Comparison of ENCODE assay signal across 7 cellular contexts in genomic region chr16:31695667-31696066, GRCh38.
DNase-seq lines count a peak whose midpoint lies in the region; ATAC-seq and TF ChIP-seq lines count a peak whose summit lies in the region.

No MANE protein-coding gene starts in this region.

- CTCF ChIA-PET in HEK293T (lab: Yijun Ruan, JAX) = no interaction called here

- no peak overlapping the region for H3K4me3 Mint-ChIP-seq in glutamatergic neuron (ENCODE audit: unreplicated experiment)

- no peaks in the 10 kb centered on the region for H3K9me3 Mint-ChIP-seq in glutamatergic neuron (ENCODE audit: unreplicated experiment)

- DNase-seq in GF-D8 (lab: John Stamatoyannopoulos, UW) (peak; percentile 76), RPMI8226 (peak; percentile 25), NCI-H226 (no peak), glutamatergic neuron (no peak), HEK293T (ENCODE audit: extremely low spot score) (no peak)

- ATAC-seq in GM19351 (IDR thresholded peaks at IDR 0.05; ENCODE audit: unreplicated experiment) (peak; percentile 47), esophagus mucosa (peak; percentile 71)

- H3K27ac Mint-ChIP-seq in glutamatergic neuron (ENCODE audit: unreplicated experiment) = no peak overlapping the region

- no peaks in the 10 kb centered on the region for H3K27me3 Mint-ChIP-seq in glutamatergic neuron (ENCODE audit: unreplicated experiment)

- POLR2A ChIA-PET in HEK293T (lab: Yijun Ruan, JAX) = no interaction called here

- no peaks in the 10 kb centered on the region for H3K4me1 Mint-ChIP-seq in glutamatergic neuron (ENCODE audit: low read depth, unreplicated experiment)

- TF ChIP-seq CTCF in glutamatergic neuron (IDR thresholded peaks at IDR 0.05; ENCODE audit: partially characterized antibody, unreplicated experiment) = no peak

- H3K36me3 Mint-ChIP-seq in glutamatergic neuron (ENCODE audit: unreplicated experiment) = no peaks in the 10 kb centered on the region

TF ChIP-seq in HEK293T, 16 proteins besides CTCF, POLR2A, EP300 and RAD21:
- TF ChIP-seq ARNT (IDR thresholded peaks at IDR 0.05) (no peak), HDGF (IDR thresholded peaks at IDR 0.05; ENCODE audit: borderline replicate concordance) (no peak), FOXK2 (IDR thresholded peaks at IDR 0.05) (no peak), NFRKB (IDR thresholded peaks at IDR 0.05) (no peak), L3MBTL2 (conservative IDR thresholded peaks at IDR 0.05) (no peak), CTBP1 (IDR thresholded peaks at IDR 0.05; ENCODE audit: borderline replicate concordance) (no peak), TARDBP (IDR thresholded peaks at IDR 0.05) (no peak), FOXM1 (IDR thresholded peaks at IDR 0.05; ENCODE audit: borderline replicate concordance) (no peak)

Comparison
In these comparisons a context has a peak if more than half of its experiments do, and no peak if none do; other contexts are left out.
1. DNase-seq: peak in GF-D8 (single experiment) and RPMI8226 (single experiment); none in NCI-H226 (single experiment), glutamatergic neuron (single experiment) and HEK293T (single experiment).